ENCODE assay signal across 7 cellular contexts in genomic region chr16:29132444-29133224, GRCh38.
DNase-seq lines count a peak whose midpoint lies in the region; ATAC-seq, FAIRE-seq and TF ChIP-seq lines count a peak whose summit lies in the region.
"Not testable (repeated sequence)": the region's sequence is repeated elsewhere in the genome, so short reads cannot be mapped to it uniquely, and the experiment has no call there.

No MANE protein-coding gene starts in this region.

- not testable (repeated sequence) for H3K4me3 Mint-ChIP-seq in type B pancreatic cell

- H3K79me2 ChIP-seq in HepG2 (ENCODE audit: insufficient read depth, low read length), result not testable (repeated sequence)

- TF ChIP-seq CTCF in RWPE2 (IDR thresholded peaks at IDR 0.05; ENCODE audit: poor library complexity, severe bottlenecking); HepG2 (CRISPR knock-in tag; IDR thresholded peaks at IDR 0.05); type B pancreatic cell (conservative IDR thresholded peaks at IDR 0.05): not testable (repeated sequence)

- WGBS in HepG2 (ENCODE audit: low lambda C conversion rate), result 63% methylated on average over 17 of the region's 31 CpGs

- TF ChIP-seq POLR2A in HepG2 (IDR thresholded peaks at IDR 0.05; ENCODE audit: insufficient read depth in 1 of 2, low read depth in 2 of 2, low read length in 2 of 2), result not testable (repeated sequence)

- not testable (repeated sequence) for H3K9me3 ChIP-seq in RWPE2 (ENCODE audit: severe bottlenecking); HepG2 (ENCODE audit: low read length)

- DNase-seq in NCI-H1417 (lab: John Stamatoyannopoulos, UW), result peak in 2 of 3 experiments; percentile 60 to 78
- peak; percentile 63 for DNase-seq in NCI-H345 (lab: John Stamatoyannopoulos, UW)
- peak; percentile 49 for DNase-seq in RWPE2 (ENCODE audit: low spot score)
- peak; percentile 45 for DNase-seq in Right ventricle myocardium superior
- not testable (repeated sequence) for DNase-seq in HepG2 (ENCODE audit: low spot score)
- peak; percentile 61 for DNase-seq in posterior vena cava (ENCODE audit: low spot score)
- DNase-seq in type B pancreatic cell (ENCODE audit: extremely low spot score, unreplicated experiment), result peak; percentile 68

- not testable (repeated sequence) for H3K27me3 Mint-ChIP-seq in type B pancreatic cell

- FAIRE-seq in HepG2 (lab: Jason Lieb, UNC), result not testable (repeated sequence)

- H3K4me1 ChIP-seq in RWPE2 (ENCODE audit: insufficient read depth, poor library complexity, severe bottlenecking); HepG2 (ENCODE audit: insufficient read depth, low read length): not testable (repeated sequence)

- H4K20me1 ChIP-seq in HepG2 (ENCODE audit: insufficient read depth, low read length), result not testable (repeated sequence)

- POLR2A ChIA-PET in HepG2 (lab: Yijun Ruan, JAX), result not testable (repeated sequence)

- in situ Hi-C loops in HepG2 (cut with HindIII; ENCODE audit: extremely low pct_ligation_motif_present, low pct_unique_long_range_greater_than_20kb), result not testable (repeated sequence)

- not testable (repeated sequence) for H3K9ac ChIP-seq in HepG2 (ENCODE audit: insufficient read depth, low read depth, low read length)

- TF ChIP-seq EP300 in HepG2 (IDR thresholded peaks at IDR 0.05; ENCODE audit: low read depth in 2 of 2, low read length in 2 of 2); HepG2 (CRISPR knock-in tag; IDR thresholded peaks at IDR 0.05; ENCODE audit: borderline replicate concordance): not testable (repeated sequence)

- H3K36me3 Mint-ChIP-seq in type B pancreatic cell, result not testable (repeated sequence)

- H3K36me3 ChIP-seq in RWPE2 (ENCODE audit: low read depth); HepG2 (replicated peaks in 1 of 2; ENCODE audit: control insufficient read depth in 1 of 2, insufficient read depth in 2 of 2, low read length in 2 of 2): not testable (repeated sequence)

- peak; percentile 17; the same call in 1 of the 3 replicates for ATAC-seq in RWPE2 (ENCODE audit: low read depth)
- ATAC-seq in Right ventricle myocardium superior (ENCODE audit: poor library complexity), result not testable (repeated sequence)
- ATAC-seq in HepG2, result peak; percentile 17; the same call in 2 of the 3 replicates

- not testable (repeated sequence) for H3K4me2 ChIP-seq in HepG2 (ENCODE audit: low read depth, low read length)

- not testable (repeated sequence) for H2AFZ ChIP-seq in HepG2 (ENCODE audit: low read length)

- H3K4me1 Mint-ChIP-seq in type B pancreatic cell (ENCODE audit: unreplicated experiment), result not testable (repeated sequence)

- not testable (repeated sequence) for BruUV-seq in HepG2 (replicated peaks; lab: Mats Ljungman, UMichigan)

- intact Hi-C loops in Right ventricle myocardium superior (cut with DNase I); HepG2 (cut with micrococcal nuclease; ENCODE audit: unreplicated experiment); posterior vena cava (cut with DNase I): not testable (repeated sequence)

- not testable (repeated sequence) for H3K27me3 ChIP-seq in RWPE2 (ENCODE audit: insufficient read depth, poor library complexity, severe bottlenecking)
- peaks cover 12 to 29% of the 10 kb centered on the region in 2 experiments for H3K27me3 ChIP-seq in HepG2 (ENCODE audit: control insufficient read depth in 1 of 2, insufficient read depth in 2 of 2, low read length in 2 of 2)

- H3K27ac Mint-ChIP-seq in type B pancreatic cell, result not testable (repeated sequence)

- H3K27ac ChIP-seq in RWPE2 (ENCODE audit: poor library complexity, severe bottlenecking); HepG2 (ENCODE audit: extremely low read length, insufficient read depth, low read length): not testable (repeated sequence)

- H3K4me3 ChIP-seq in RWPE2 (ENCODE audit: severe bottlenecking); HepG2 (replicated peaks in 1 of 3; ENCODE audit: insufficient read depth in 1 of 3, low read depth in 2 of 3, low read length in 3 of 3): not testable (repeated sequence)

- H3K9me3 Mint-ChIP-seq in type B pancreatic cell, result not testable (repeated sequence)

- CTCF ChIA-PET in HepG2 (lab: Yijun Ruan, JAX; ENCODE audit: low intra/inter-chr PET ratio, low total read pairs), result not testable (repeated sequence)

- TF ChIP-seq RAD21 in HepG2 (CRISPR knock-in tag; IDR thresholded peaks at IDR 0.05), result not testable (repeated sequence)
